In genomic region chr2:33599943-33600192, GRCh38 we compare ENCODE assay signal across 8 cellular contexts. TPM values are rescaled to one million over a fixed set of nuclear protein-coding genes. Genes with fewer than 3 reads are reported as not detected.
DNase-seq lines count a peak whose midpoint lies in the region; ATAC-seq and TF ChIP-seq lines count a peak whose summit lies in the region.

No MANE protein-coding gene starts in this region.

- peak overlapping the region; percentile 90 for H3K4me3 Mint-ChIP-seq in activated T-helper 1 cell treated with anti-CD3 and anti-CD28 coated beads, Interleukin-12 subunit alpha, Interleukin-12 subunit beta, Interleukin-2, Interleukin-4 antibody, amounts not matched to agents 30 ng/mL and 10 ng/mL and 1 ng/mL, durations not matched to agents 14 hours and 24 hours and 36 hours
- peak overlapping the region; percentile 94 for H3K4me3 Mint-ChIP-seq in stimulated activated memory B cell treated with anti-CD40 and anti-IgM and Interleukin-4, amounts not matched to agents 10 μg/mL and 1 μg/mL and 100 μg/mL, for 72 hours

- ATAC-seq in stimulated activated memory B cell treated with anti-CD40 and anti-IgM and Interleukin-4, amounts not matched to agents 10 μg/mL and 1 μg/mL and 100 μg/mL, for 72 hours = no peak
- ATAC-seq in GM19463 (IDR thresholded peaks at IDR 0.05; ENCODE audit: unreplicated experiment) = no peak

- H3K36me3 Mint-ChIP-seq in activated T-helper 1 cell treated with anti-CD3 and anti-CD28 coated beads, Interleukin-12 subunit alpha, Interleukin-12 subunit beta, Interleukin-2, Interleukin-4 antibody, amounts not matched to agents 30 ng/mL and 10 ng/mL and 1 ng/mL, durations not matched to agents 14 hours and 24 hours and 36 hours (ENCODE audit: low read depth) = peaks cover 7% of the 10 kb centered on the region
- H3K36me3 Mint-ChIP-seq in stimulated activated memory B cell treated with anti-CD40 and anti-IgM and Interleukin-4, amounts not matched to agents 10 μg/mL and 1 μg/mL and 100 μg/mL, for 72 hours = no peaks in the 10 kb centered on the region

- H3K4me3 ChIP-seq in HFF-Myc (replicated peaks; ENCODE audit: low read depth, low read length) = peak overlapping the region; percentile 70
- H3K4me3 ChIP-seq in iPS-11a (ENCODE audit: low read depth, low read length) = peak overlapping the region; percentile 95

- intact Hi-C loops in activated T-helper 1 cell treated with anti-CD3 and anti-CD28 coated beads, Interleukin-12 subunit alpha, Interleukin-12 subunit beta, Interleukin-2, Interleukin-4 antibody, amounts not matched to agents 30 ng/mL and 10 ng/mL and 1 ng/mL, durations not matched to agents 14 hours and 24 hours and 36 hours (cut with micrococcal nuclease) = loop anchor here (1.0 to 10.0 kb wide), 9 partner anchors 103 to 1537 kb away; partner anchors contain the start of genes BIRC6, LTBP1, SLC30A6 and SPAST

- DNase-seq in HFF-Myc (ENCODE audit: extremely low read depth, low read depth) = no peak
- no peak for DNase-seq in activated T-helper 1 cell treated with anti-CD3 and anti-CD28 coated beads, Interleukin-12 subunit alpha, Interleukin-12 subunit beta, Interleukin-2, Interleukin-4 antibody, amounts not matched to agents 30 ng/mL and 10 ng/mL and 1 ng/mL, durations not matched to agents 14 hours and 24 hours and 36 hours (ENCODE audit: low spot score)
- DNase-seq in SIG-M5 treated with dmso at 0.1 percent for 504 hours (lab: John Stamatoyannopoulos, UW; ENCODE audit: unreplicated experiment) = no peak
- no peak for DNase-seq in SIG-M5 (lab: John Stamatoyannopoulos, UW)
- DNase-seq in GDM1 (lab: John Stamatoyannopoulos, UW) = no peak

- H3K4me1 Mint-ChIP-seq in activated T-helper 1 cell treated with anti-CD3 and anti-CD28 coated beads, Interleukin-12 subunit alpha, Interleukin-12 subunit beta, Interleukin-2, Interleukin-4 antibody, amounts not matched to agents 30 ng/mL and 10 ng/mL and 1 ng/mL, durations not matched to agents 14 hours and 24 hours and 36 hours (ENCODE audit: low read depth) = peaks cover 32% of the 10 kb centered on the region
- H3K4me1 Mint-ChIP-seq in stimulated activated memory B cell treated with anti-CD40 and anti-IgM and Interleukin-4, amounts not matched to agents 10 μg/mL and 1 μg/mL and 100 μg/mL, for 72 hours = peaks cover 18% of the 10 kb centered on the region

- H3K27ac Mint-ChIP-seq in activated T-helper 1 cell treated with anti-CD3 and anti-CD28 coated beads, Interleukin-12 subunit alpha, Interleukin-12 subunit beta, Interleukin-2, Interleukin-4 antibody, amounts not matched to agents 30 ng/mL and 10 ng/mL and 1 ng/mL, durations not matched to agents 14 hours and 24 hours and 36 hours = peak overlapping the region; percentile 94
- H3K27ac Mint-ChIP-seq in stimulated activated memory B cell treated with anti-CD40 and anti-IgM and Interleukin-4, amounts not matched to agents 10 μg/mL and 1 μg/mL and 100 μg/mL, for 72 hours = peak overlapping the region; percentile 86

- H3K27me3 Mint-ChIP-seq in activated T-helper 1 cell treated with anti-CD3 and anti-CD28 coated beads, Interleukin-12 subunit alpha, Interleukin-12 subunit beta, Interleukin-2, Interleukin-4 antibody, amounts not matched to agents 30 ng/mL and 10 ng/mL and 1 ng/mL, durations not matched to agents 14 hours and 24 hours and 36 hours (ENCODE audit: insufficient read depth) = no peaks in the 10 kb centered on the region
- H3K27me3 Mint-ChIP-seq in stimulated activated memory B cell treated with anti-CD40 and anti-IgM and Interleukin-4, amounts not matched to agents 10 μg/mL and 1 μg/mL and 100 μg/mL, for 72 hours = no peaks in the 10 kb centered on the region

- H3K9me3 Mint-ChIP-seq in activated T-helper 1 cell treated with anti-CD3 and anti-CD28 coated beads, Interleukin-12 subunit alpha, Interleukin-12 subunit beta, Interleukin-2, Interleukin-4 antibody, amounts not matched to agents 30 ng/mL and 10 ng/mL and 1 ng/mL, durations not matched to agents 14 hours and 24 hours and 36 hours = no peaks in the 10 kb centered on the region
- no peaks in the 10 kb centered on the region for H3K9me3 Mint-ChIP-seq in stimulated activated memory B cell treated with anti-CD40 and anti-IgM and Interleukin-4, amounts not matched to agents 10 μg/mL and 1 μg/mL and 100 μg/mL, for 72 hours

- TF ChIP-seq CTCF in HFF-Myc (IDR thresholded peaks at IDR 0.05; ENCODE audit: low read depth, low read length, missing control alignments) = no peak

RNA-seq across cellular contexts. Expression of gene FAM98A, which starts 0.8 kb away (rescaled TPM):
- total RNA-seq in activated T-helper 1 cell treated with anti-CD3 and anti-CD28 coated beads, Interleukin-12 subunit alpha, Interleukin-12 subunit beta, Interleukin-2, Interleukin-4 antibody, amounts not matched to agents 30 ng/mL and 10 ng/mL and 1 ng/mL, durations not matched to agents 14 hours and 24 hours and 36 hours = 58.1 and 59.8 TPM in 2 replicates
